ENCODE assay signal across 12 cellular contexts in the genomic region with DNA sequence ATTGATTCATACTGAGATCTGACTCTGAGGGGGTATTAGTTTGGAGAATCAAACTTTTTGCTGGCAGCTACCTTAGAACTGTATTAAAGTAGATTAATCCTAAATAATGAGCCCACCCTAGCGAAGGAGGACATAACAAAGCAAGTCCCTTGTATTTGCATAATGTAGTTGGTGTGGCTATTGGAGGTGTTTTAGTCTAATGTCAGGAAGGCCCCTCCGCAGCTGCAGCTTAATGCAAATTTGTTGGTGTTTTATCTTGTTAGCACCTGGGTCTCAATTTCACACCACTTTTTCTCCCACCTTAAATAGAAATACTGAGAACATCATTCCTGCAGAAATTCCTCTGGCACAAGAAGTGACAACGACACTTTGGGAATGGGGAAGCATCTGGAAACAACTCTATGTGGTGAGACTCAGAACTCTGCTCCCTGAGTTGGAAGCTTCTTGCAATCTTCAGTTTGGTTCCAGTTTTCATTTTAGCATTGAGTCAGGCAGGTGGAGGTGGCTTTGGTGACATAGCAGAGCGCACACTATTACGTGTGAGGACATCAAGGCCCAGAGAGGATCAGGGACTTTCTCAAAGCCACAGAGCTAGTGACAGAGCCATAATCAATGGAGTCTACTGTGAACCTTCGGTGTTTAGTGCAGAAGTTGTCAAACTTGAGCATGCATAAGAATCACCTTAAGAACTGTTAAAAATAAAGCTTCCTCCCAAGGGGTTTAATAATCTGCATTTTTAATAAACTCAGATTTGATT. TPM values are rescaled to one million over a fixed set of nuclear protein-coding genes. Genes with fewer than 3 reads are reported as not detected.
A peak's percentile ranks its signal among the peaks of the same experiment; 100 is the strongest.
DNase-seq lines count a peak whose midpoint lies in the region; ATAC-seq and TF ChIP-seq lines count a peak whose summit lies in the region.
"Had no signal": no experiment of that assay in that cellular context is flagged by ENCODE, and none has a peak within 500 bp of the region (broad histone marks: within the 10 kb centered on the region; RNA-seq: fewer than 3 reads in every experiment).

No MANE protein-coding gene starts in this region.

- H4K5ac ChIP-seq in H9 (ENCODE audit: insufficient read length, low read depth, low read length): no peak overlapping the region

- no peak overlapping the region for H2BK120ac ChIP-seq in H9 (ENCODE audit: low read depth, low read length, poor library complexity, severe bottlenecking)

- no peaks in the 10 kb centered on the region for H3K79me2 ChIP-seq in H9 (ENCODE audit: insufficient read depth, low read length)

- no peaks in the 10 kb centered on the region for H3K4me1 ChIP-seq in H9 (ENCODE audit: insufficient read depth, low read length)

- ATAC-seq in GM19351 (IDR thresholded peaks at IDR 0.05; ENCODE audit: unreplicated experiment) (peak; percentile 98), HG02885 (IDR thresholded peaks at IDR 0.05; ENCODE audit: poor library complexity, unreplicated experiment) (peak; percentile 99), Right ventricle myocardium inferior (no peak)

- H3K27ac Mint-ChIP-seq in H9: no peak overlapping the region
- H3K27ac Mint-ChIP-seq: endodermal cell, HFFc6 had no signal

- H3K9me3 Mint-ChIP-seq in H9: no peaks in the 10 kb centered on the region
- H3K9me3 Mint-ChIP-seq: endodermal cell, HFFc6 had no signal

- no peaks in the 10 kb centered on the region for H3K27me3 Mint-ChIP-seq in H9 (ENCODE audit: low read depth)

- H3K9me3 ChIP-seq in H9 (ENCODE audit: control insufficient read depth, low read depth, low read length): no peaks in the 10 kb centered on the region

- H3K18ac ChIP-seq in H9 (ENCODE audit: insufficient read length, low read depth, low read length): no peak overlapping the region

- no peak overlapping the region for H3K56ac ChIP-seq in H9 (ENCODE audit: insufficient read length, low read depth, low read length)

- WGBS in H9 (ENCODE audit: extremely low coverage, insufficient read length, low lambda C conversion rate): no CpG with 5 or more reads among the region's 6 CpGs

- H3K79me1 ChIP-seq in H9 (ENCODE audit: insufficient read depth, low read depth, low read length, poor library complexity, severe bottlenecking): no peaks in the 10 kb centered on the region

- no peak overlapping the region for H3T11ph ChIP-seq in H9 (ENCODE audit: low read length)

- H4K20me1 ChIP-seq in H9 (ENCODE audit: control insufficient read depth, insufficient read depth, insufficient read length): no peaks in the 10 kb centered on the region

- H3K4me2 ChIP-seq in H9 (ENCODE audit: insufficient read depth, insufficient read length, low read length): no peak overlapping the region

- H2BK20ac ChIP-seq in H9 (ENCODE audit: low read depth, low read length, poor library complexity, severe bottlenecking): no peak overlapping the region

- peak; percentile 63 for DNase-seq in GM13976 (ENCODE audit: low spot score)
- peak; percentile 18 to 34 for DNase-seq in NCI-H526 (lab: John Stamatoyannopoulos, UW)
- DNase-seq in NOMO-1 (lab: John Stamatoyannopoulos, UW; ENCODE audit: unreplicated experiment in 2 of 2): no peak
- no peak for DNase-seq in Right ventricle myocardium inferior (ENCODE audit: missing footprints)
- DNase-seq in retina: no peak
- no peak for DNase-seq in H9
- DNase-seq: activated naive CD4-positive, alpha-beta T cell treated with anti-CD3 and anti-CD28 coated beads, Interleukin-2, amount 50 U/mL, for 16 hours; endodermal cell; HFFc6; NCI-H2029 had no signal

- no peaks in the 10 kb centered on the region for H3K27me3 ChIP-seq in H9 (ENCODE audit: insufficient read depth, low read length)

- H3K4me1 Mint-ChIP-seq in H9: no peaks in the 10 kb centered on the region

- no peak overlapping the region for H3K4ac ChIP-seq in H9 (ENCODE audit: low read depth, low read length)

- no peak overlapping the region for H3K27ac ChIP-seq in H9 (ENCODE audit: insufficient read length, low read depth, low read length)

- H3K36me3 Mint-ChIP-seq in H9 (ENCODE audit: insufficient read depth in 1 of 3, low read depth in 3 of 3): no peaks in the 10 kb centered on the region

- TF ChIP-seq CTCF in GM13976 (IDR thresholded peaks at IDR 0.05; ENCODE audit: borderline replicate concordance, control extremely low read depth, extremely low read depth, insufficient read depth, missing control alignments): no peak
- no peak for TF ChIP-seq CTCF in H9 (conservative IDR thresholded peaks at IDR 0.05)

- no peak overlapping the region for H2AFZ ChIP-seq in H9 (ENCODE audit: low read length)

- H2AK5ac ChIP-seq in H9 (ENCODE audit: insufficient read length, low read length): no peak overlapping the region

- H2BK15ac ChIP-seq in H9 (ENCODE audit: low read depth, low read length): no peak overlapping the region

- no peak overlapping the region for H3K14ac ChIP-seq in H9 (ENCODE audit: insufficient read depth, low read length)

- H4K8ac ChIP-seq in H9 (replicated peaks; ENCODE audit: insufficient read length, low read depth, low read length): no peak overlapping the region

- H3K4me3 Mint-ChIP-seq in H9: no peak overlapping the region
- H3K4me3 Mint-ChIP-seq: endodermal cell, HFFc6 had no signal

- in situ Hi-C loops in GM13976 (cut with MboI; ENCODE audit: low sequenced_read_pairs, unreplicated experiment): no loop called here

- no peak overlapping the region for H3K23ac ChIP-seq in H9 (ENCODE audit: insufficient read length, low read depth, low read length)

- H3K23me2 ChIP-seq in H9 (ENCODE audit: insufficient read length, low read depth, low read length, poor library complexity, severe bottlenecking): no peaks in the 10 kb centered on the region

- H4K91ac ChIP-seq in H9 (ENCODE audit: insufficient read length, low read depth, low read length): no peak overlapping the region

- H2BK12ac ChIP-seq in H9 (ENCODE audit: insufficient read length, low read depth, low read length): no peak overlapping the region

- no peak overlapping the region for H2BK5ac ChIP-seq in H9 (ENCODE audit: insufficient read length, low read length)

- intact Hi-C loops in Right ventricle myocardium inferior (cut with DNase I): no loop called here

- no peak overlapping the region for H3K9ac ChIP-seq in H9 (ENCODE audit: extremely low read depth, insufficient read length, low read length)

RNA-seq across cellular contexts. Expression of a gene that starts 33.9 kb away (rescaled TPM):
- total RNA-seq in Right ventricle myocardium inferior (7.9 TPM), H9 (2021) (7.8 and 8.3 TPM in 2 replicates)

Comparison
In these comparisons a context has a peak if more than half of its experiments do, and no peak if none do; other contexts are left out.
1. DNase-seq: peak in GM13976 (single experiment) and NCI-H526 (2 of 2); none in NOMO-1 (0 of 2), Right ventricle myocardium inferior (single experiment), retina (single experiment) and H9 (single experiment).